ENCODE assay signal across 10 cellular contexts in genomic region chr10:17425584-17426262, GRCh38. TPM values are rescaled to one million over a fixed set of nuclear protein-coding genes. Genes with fewer than 3 reads are reported as not detected.
DNase-seq lines count a peak whose midpoint lies in the region; ATAC-seq and TF ChIP-seq lines count a peak whose summit lies in the region.
"Had no signal": no experiment of that assay in that cellular context is flagged by ENCODE, and none has a peak within 500 bp of the region (broad histone marks: within the 10 kb centered on the region; RNA-seq: fewer than 3 reads in every experiment).

No MANE protein-coding gene starts in this region.

- TF ChIP-seq CTCF in chondrocyte (IDR thresholded peaks at IDR 0.05): no peak

- no peaks in the 10 kb centered on the region for H3K36me3 Mint-ChIP-seq in chondrocyte (ENCODE audit: low read depth)

- DNase-seq in T-helper 1 cell (peak in 3 of 5 donors; percentile 23 to 75 (median 25)), activated T-cell treated with anti-CD3 and anti-CD28 coated beads for 1 hour (ENCODE audit: low read depth) (peak; percentile 22), erythroblast (lab: John Stamatoyannopoulos, UW) (peak; percentile 94 to 99), nucleus accumbens (lab: John Stamatoyannopoulos, UW) (no peak), chondrocyte (ENCODE audit: low spot score) (no peak), middle frontal gyrus (ENCODE audit: extremely low spot score, low spot score) (no peak)
- DNase-seq in stimulated activated CD8-positive, alpha-beta memory T cell treated with anti-CD3 and anti-CD28 coated beads, Interleukin-4, amount 100 ng/mL, for 24 hours (ENCODE audit: low read depth): peak; percentile 12
- DNase-seq: GOT3 had no signal

- H3K4me3 Mint-ChIP-seq in chondrocyte (ENCODE audit: unreplicated experiment): no peak overlapping the region

- H3K4me1 Mint-ChIP-seq in chondrocyte (ENCODE audit: low read depth): peaks cover 3% of the 10 kb centered on the region

- TF ChIP-seq POLR2A in erythroblast (IDR thresholded peaks at IDR 0.05; ENCODE audit: low read length): peak; percentile 94

- peaks cover 20% of the 10 kb centered on the region for H3K27me3 Mint-ChIP-seq in chondrocyte (ENCODE audit: low read depth)

- ATAC-seq in HG02642 (IDR thresholded peaks at IDR 0.05; ENCODE audit: poor library complexity, unreplicated experiment): no peak
- ATAC-seq: gastroesophageal sphincter had no signal

- no peak overlapping the region for H3K27ac Mint-ChIP-seq in chondrocyte (ENCODE audit: unreplicated experiment)

- no peaks in the 10 kb centered on the region for H3K9me3 Mint-ChIP-seq in chondrocyte (ENCODE audit: low read depth)

RNA-seq across cellular contexts. Expression of gene ST8SIA6, which starts 28.7 kb away (rescaled TPM):
- 0.24 TPM in 1 of 3 replicates, not detected in the others for total RNA-seq in chondrocyte

Comparison
In these comparisons a context has a peak if more than half of its experiments do, and no peak if none do; other contexts are left out.
1. DNase-seq: peak in T-helper 1 cell (3 of 5), activated T-cell treated with anti-CD3 and anti-CD28 coated beads for 1 hour (single experiment), erythroblast (2 of 2) and stimulated activated CD8-positive, alpha-beta memory T cell treated with anti-CD3 and anti-CD28 coated beads, Interleukin-4, amount 100 ng/mL, for 24 hours (single experiment); none in nucleus accumbens (0 of 56), chondrocyte (single experiment) and middle frontal gyrus (single experiment).